In the genomic region with DNA sequence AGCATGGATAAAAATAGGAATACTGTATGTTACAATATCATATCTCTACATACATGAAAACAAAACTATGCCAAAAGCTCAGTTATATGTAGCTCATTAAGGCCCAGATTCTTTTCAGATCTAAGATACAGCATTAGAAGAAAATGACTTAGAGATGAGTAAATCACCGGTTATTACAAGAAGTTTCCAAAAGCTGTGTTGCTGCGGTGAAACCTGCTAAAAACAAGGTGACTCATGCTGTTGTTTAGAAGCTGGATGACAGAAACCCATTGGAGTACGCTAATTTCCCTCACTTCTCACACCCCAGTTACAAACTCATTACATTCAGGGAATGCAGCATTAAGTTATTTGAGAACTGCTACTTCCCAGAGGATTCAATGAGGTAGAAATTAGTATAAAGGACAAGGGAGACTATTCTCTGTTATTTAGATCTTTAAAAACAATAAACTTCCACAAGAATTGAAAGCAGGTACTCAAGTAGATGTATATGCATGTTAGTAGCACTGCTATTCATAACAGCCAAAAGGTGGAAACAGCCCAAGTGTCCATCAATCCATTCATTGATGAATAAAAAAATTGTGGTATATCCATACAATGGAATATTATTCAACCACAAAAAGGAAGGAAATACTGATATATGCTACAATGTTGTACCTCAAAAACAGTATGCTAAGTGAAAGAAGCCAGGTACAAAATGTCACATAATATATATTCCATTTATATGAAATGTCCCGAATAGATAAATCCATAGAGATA, we compare ENCODE assay signal across 17 cellular contexts. TPM values are rescaled to one million over a fixed set of nuclear protein-coding genes. Genes with fewer than 3 reads are reported as not detected.
DNase-seq lines count a peak whose midpoint lies in the region; ATAC-seq and TF ChIP-seq lines count a peak whose summit lies in the region.
"Had no signal": no experiment of that assay in that cellular context is flagged by ENCODE, and none has a peak within 500 bp of the region (broad histone marks: within the 10 kb centered on the region; RNA-seq: fewer than 3 reads in every experiment).

No MANE protein-coding gene starts in this region.

- peaks cover 42% of the 10 kb centered on the region for H3K4me1 Mint-ChIP-seq in activated CD8-positive, alpha-beta memory T cell treated with anti-CD3 and anti-CD28 coated beads, Interleukin-2, amount 10 ng/mL, durations not matched to agents 7 days and 5 days
- no peaks in the 10 kb centered on the region for H3K4me1 Mint-ChIP-seq in type B pancreatic cell (ENCODE audit: unreplicated experiment)
- H3K4me1 Mint-ChIP-seq: B cell had no signal

- no peaks in the 10 kb centered on the region for H3K27me3 Mint-ChIP-seq in activated CD8-positive, alpha-beta memory T cell treated with anti-CD3 and anti-CD28 coated beads, Interleukin-2, amount 10 ng/mL, durations not matched to agents 7 days and 5 days
- no peaks in the 10 kb centered on the region for H3K27me3 Mint-ChIP-seq in type B pancreatic cell

- H3K4me3 Mint-ChIP-seq in activated CD8-positive, alpha-beta memory T cell treated with anti-CD3 and anti-CD28 coated beads, Interleukin-2, amount 10 ng/mL, durations not matched to agents 7 days and 5 days: no peak overlapping the region
- H3K4me3 Mint-ChIP-seq in type B pancreatic cell: no peak overlapping the region
- H3K4me3 Mint-ChIP-seq: B cell, nephron had no signal

- TF ChIP-seq CTCF in type B pancreatic cell (conservative IDR thresholded peaks at IDR 0.05): no peak

- ATAC-seq in activated CD8-positive, alpha-beta memory T cell treated with anti-CD3 and anti-CD28 coated beads, Interleukin-2, amount 10 ng/mL, durations not matched to agents 7 days and 5 days: peak; percentile 83
- no peak for ATAC-seq in HG03432 (IDR thresholded peaks at IDR 0.05; ENCODE audit: unreplicated experiment)
- ATAC-seq: right lobe of liver had no signal

- DNase-seq in activated CD8-positive, alpha-beta memory T cell treated with anti-CD3 and anti-CD28 coated beads, Interleukin-2, amount 10 ng/mL, durations not matched to agents 7 days and 5 days: peak; percentile 56
- no peak for DNase-seq in activated CD8-positive, alpha-beta memory T cell treated with anti-CD3 and anti-CD28 coated beads, Interleukin-2, amount 50 U/mL, for 48 hours
- DNase-seq in HCEC 1CT: peak; percentile 85
- peak; percentile 84 for DNase-seq in amniotic epithelial cell (ENCODE audit: low read depth)
- peak; percentile 91 for DNase-seq in iris pigment epithelial cell (ENCODE audit: low read depth)
- no peak for DNase-seq in type B pancreatic cell (ENCODE audit: extremely low spot score, unreplicated experiment)
- no peak for DNase-seq in cerebellar cortex (ENCODE audit: low spot score)
- DNase-seq: activated CD8-positive, alpha-beta memory T cell treated with anti-CD3 and anti-CD28 coated beads, Interleukin-2, amount 50 U/mL, for 4 hours; esophagus squamous epithelium; Karpas-422; kidney; NCI-H2107; OCI-M1; right lobe of liver had no signal

- CTCF ChIA-PET in activated CD8-positive, alpha-beta memory T cell treated with anti-CD3 and anti-CD28 coated beads, Interleukin-2, amount 10 ng/mL, durations not matched to agents 7 days and 5 days (lab: Charles Lee): interaction anchor here (1.0 kb wide), 2 partner anchors 27 to 51 kb away, joined by 3 read pairs; no protein-coding TSS in a partner anchor

- H3K27ac Mint-ChIP-seq in activated CD8-positive, alpha-beta memory T cell treated with anti-CD3 and anti-CD28 coated beads, Interleukin-2, amount 10 ng/mL, durations not matched to agents 7 days and 5 days: peak overlapping the region; percentile 27
- no peak overlapping the region for H3K27ac Mint-ChIP-seq in type B pancreatic cell
- H3K27ac Mint-ChIP-seq: B cell had no signal

- no peaks in the 10 kb centered on the region for H3K9me3 Mint-ChIP-seq in activated CD8-positive, alpha-beta memory T cell treated with anti-CD3 and anti-CD28 coated beads, Interleukin-2, amount 10 ng/mL, durations not matched to agents 7 days and 5 days (ENCODE audit: low read depth)
- peaks cover 10% of the 10 kb centered on the region for H3K9me3 Mint-ChIP-seq in type B pancreatic cell

- H3K36me3 Mint-ChIP-seq in activated CD8-positive, alpha-beta memory T cell treated with anti-CD3 and anti-CD28 coated beads, Interleukin-2, amount 10 ng/mL, durations not matched to agents 7 days and 5 days: peaks cover 20% of the 10 kb centered on the region
- peaks cover 7% of the 10 kb centered on the region for H3K36me3 Mint-ChIP-seq in type B pancreatic cell

RNA-seq across cellular contexts. Expression of a gene that starts 32.6 kb away (rescaled TPM):
- 1 to 10 TPM; 2.6 to 3.4 TPM for total RNA-seq in activated CD8-positive, alpha-beta memory T cell treated with anti-CD3 and anti-CD28 coated beads, Interleukin-2, amount 10 ng/mL, durations not matched to agents 7 days and 5 days
- 2.6 and 3.2 TPM in 2 replicates for total RNA-seq in type B pancreatic cell (ENCODE audit: low replicate concordance)

RNA-seq across cellular contexts. Expression of a gene that starts 32.9 kb away (rescaled TPM):
- 10 to 100 TPM; 65.4 to 69.5 TPM for total RNA-seq in activated CD8-positive, alpha-beta memory T cell treated with anti-CD3 and anti-CD28 coated beads, Interleukin-2, amount 10 ng/mL, durations not matched to agents 7 days and 5 days
- total RNA-seq in type B pancreatic cell (ENCODE audit: low replicate concordance): 26.1 and 30.4 TPM in 2 replicates

Comparison
In these comparisons a context has a peak if more than half of its experiments do, and no peak if none do; other contexts are left out.
1. DNase-seq: peak in activated CD8-positive, alpha-beta memory T cell treated with anti-CD3 and anti-CD28 coated beads, Interleukin-2, amount 10 ng/mL, durations not matched to agents 7 days and 5 days (single experiment), HCEC 1CT (single experiment), amniotic epithelial cell (single experiment) and iris pigment epithelial cell (single experiment); none in activated CD8-positive, alpha-beta memory T cell treated with anti-CD3 and anti-CD28 coated beads, Interleukin-2, amount 50 U/mL, for 48 hours (single experiment), type B pancreatic cell (single experiment) and cerebellar cortex (single experiment).